ENCODE assay signal across 5 cellular contexts in the genomic region with DNA sequence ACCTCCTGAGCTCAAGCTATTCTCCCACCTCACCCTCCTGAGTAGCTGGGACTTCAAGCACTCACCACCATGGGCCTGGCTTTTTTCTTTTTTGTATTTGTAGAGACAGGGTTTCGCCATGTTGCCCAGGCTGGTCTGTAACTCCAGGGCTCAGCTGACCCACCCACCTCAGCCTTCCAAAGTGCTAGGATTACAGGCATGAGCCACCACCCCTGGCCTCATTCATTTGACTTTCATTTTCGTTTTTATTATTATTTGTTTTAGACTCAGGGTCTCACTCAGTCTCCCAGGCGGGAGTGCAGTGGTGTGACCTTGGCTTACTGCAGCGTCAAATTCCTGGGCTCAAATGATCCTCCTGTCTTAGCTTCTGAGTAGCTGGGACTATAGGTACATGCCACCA. TPM values are rescaled to one million over a fixed set of nuclear protein-coding genes. Genes with fewer than 3 reads are reported as not detected.
"Had no signal": no experiment of that assay in that cellular context is flagged by ENCODE, and none has a peak within 500 bp of the region (broad histone marks: within the 10 kb centered on the region; RNA-seq: fewer than 3 reads in every experiment).

No MANE protein-coding gene starts in this region.

RNA-seq across cellular contexts. Expression of gene RIMBP3B, which starts 24.2 kb away (rescaled TPM):
- total RNA-seq: stomach, thoracic aorta, tibial nerve, ureter, vagina had no signal
